In the genomic region with DNA sequence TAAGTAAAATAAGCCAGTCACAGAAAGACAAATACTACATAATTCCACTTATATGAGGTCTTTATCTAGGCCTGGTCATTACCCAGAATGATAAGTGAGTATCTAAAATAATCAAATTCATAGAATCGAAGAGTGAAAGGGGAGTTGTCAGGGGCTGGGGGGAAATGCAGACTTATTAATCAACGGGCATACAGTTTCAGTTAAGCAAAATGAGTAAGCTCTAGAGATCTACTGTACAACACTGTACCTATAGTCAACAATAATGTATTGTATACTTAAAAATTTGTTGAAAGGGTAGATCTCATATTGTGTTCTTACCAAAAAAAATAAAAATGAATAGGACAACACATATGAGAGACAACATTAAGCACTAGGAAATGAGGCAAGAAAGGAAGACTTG, we compare ENCODE assay signal across 19 cellular contexts. TPM values are rescaled to one million over a fixed set of nuclear protein-coding genes. Genes with fewer than 3 reads are reported as not detected.
DNase-seq lines count a peak whose midpoint lies in the region; ATAC-seq and TF ChIP-seq lines count a peak whose summit lies in the region.
"Had no signal": no experiment of that assay in that cellular context is flagged by ENCODE, and none has a peak within 500 bp of the region (broad histone marks: within the 10 kb centered on the region; RNA-seq: fewer than 3 reads in every experiment).

No MANE protein-coding gene starts in this region.

- H2AFZ ChIP-seq in ACC112 (ENCODE audit: low read length, unreplicated experiment): no peak overlapping the region

- no peaks in the 10 kb centered on the region for H3K9me3 ChIP-seq in HUES48 (ENCODE audit: control insufficient read depth, insufficient read depth, low read length)
- H3K9me3 ChIP-seq: Peyer's patch, right lobe of liver had no signal

- no peaks in the 10 kb centered on the region for H3K27me3 ChIP-seq in ACC112 (ENCODE audit: insufficient read depth, low read length)
- H3K27me3 ChIP-seq in HUES48 (ENCODE audit: control insufficient read depth, insufficient read depth, low read length): no peaks in the 10 kb centered on the region
- H3K27me3 ChIP-seq: Peyer's patch, right lobe of liver had no signal

- H3K9me3 Mint-ChIP-seq in chondrocyte (ENCODE audit: low read depth): no peaks in the 10 kb centered on the region
- no peaks in the 10 kb centered on the region for H3K9me3 Mint-ChIP-seq in activated CD4-positive, alpha-beta memory T cell treated with anti-CD3 and anti-CD28 coated beads for 36 hours

- intact Hi-C loops in activated CD4-positive, alpha-beta memory T cell treated with anti-CD3 and anti-CD28 coated beads for 36 hours (cut with micrococcal nuclease): no loop called here

- DNase-seq in chondrocyte (ENCODE audit: low spot score) (no peak), AG08396 (ENCODE audit: low spot score) (no peak), SHP77 treated with DMSO at 0.1 percent for 48 hours (lab: John Stamatoyannopoulos, UW) (no peak)
- DNase-seq in activated CD4-positive, alpha-beta memory T cell treated with anti-CD3 and anti-CD28 coated beads for 36 hours: no peak
- DNase-seq: amniotic stem cell, cerebellar nuclear complex, hypothalamus, NCI-H1436 treated with DMSO at 0.1 percent for 48 hours, NCI-H82, occipital lobe, Peyer's patch, right lobe of liver had no signal

- H3K36me3 Mint-ChIP-seq in chondrocyte (ENCODE audit: low read depth): no peaks in the 10 kb centered on the region
- peaks cover 12% of the 10 kb centered on the region for H3K36me3 Mint-ChIP-seq in activated CD4-positive, alpha-beta memory T cell treated with anti-CD3 and anti-CD28 coated beads for 36 hours

- ATAC-seq in GM19043 (IDR thresholded peaks at IDR 0.05; ENCODE audit: low read depth, unreplicated experiment) (peak; percentile 40), HG02571 (IDR thresholded peaks at IDR 0.05; ENCODE audit: unreplicated experiment) (no peak)
- ATAC-seq: right lobe of liver had no signal

- no peaks in the 10 kb centered on the region for H3K36me3 ChIP-seq in ACC112 (ENCODE audit: insufficient read depth, low read length)
- H3K36me3 ChIP-seq in HUES48 (ENCODE audit: control insufficient read depth, insufficient read depth, low read length): peaks cover 6% of the 10 kb centered on the region
- H3K36me3 ChIP-seq: Peyer's patch, right lobe of liver had no signal

- H3K4me1 Mint-ChIP-seq in chondrocyte (ENCODE audit: low read depth): peaks cover 50% of the 10 kb centered on the region
- peaks cover 42% of the 10 kb centered on the region for H3K4me1 Mint-ChIP-seq in activated CD4-positive, alpha-beta memory T cell treated with anti-CD3 and anti-CD28 coated beads for 36 hours (ENCODE audit: low read depth)

- H3K4me1 ChIP-seq in ACC112 (ENCODE audit: control insufficient read depth, insufficient read depth, low read length, unreplicated experiment) (peaks cover 43% of the 10 kb centered on the region), HUES48 (ENCODE audit: control insufficient read depth, insufficient read depth, low read length) (peaks cover 29% of the 10 kb centered on the region)
- H3K4me1 ChIP-seq: right lobe of liver had no signal

- no peak overlapping the region for H3K4me3 Mint-ChIP-seq in chondrocyte (ENCODE audit: unreplicated experiment)
- no peak overlapping the region for H3K4me3 Mint-ChIP-seq in activated CD4-positive, alpha-beta memory T cell treated with anti-CD3 and anti-CD28 coated beads for 36 hours

- H3K79me2 ChIP-seq in ACC112 (ENCODE audit: control insufficient read depth, insufficient read depth, low read length, unreplicated experiment): peaks cover 87% of the 10 kb centered on the region

- peak overlapping the region; percentile 55 for H3K27ac Mint-ChIP-seq in chondrocyte (ENCODE audit: unreplicated experiment)
- no peak overlapping the region for H3K27ac Mint-ChIP-seq in activated CD4-positive, alpha-beta memory T cell treated with anti-CD3 and anti-CD28 coated beads for 36 hours

- no peak for TF ChIP-seq CTCF in chondrocyte (IDR thresholded peaks at IDR 0.05)

- no peaks in the 10 kb centered on the region for H3K27me3 Mint-ChIP-seq in chondrocyte (ENCODE audit: low read depth)
- H3K27me3 Mint-ChIP-seq in activated CD4-positive, alpha-beta memory T cell treated with anti-CD3 and anti-CD28 coated beads for 36 hours: no peaks in the 10 kb centered on the region

- no peak overlapping the region for H3K9ac ChIP-seq in HUES48 (ENCODE audit: low read depth, low read length)

- POLR2A ChIA-PET in activated CD4-positive, alpha-beta memory T cell treated with anti-CD3 and anti-CD28 coated beads for 36 hours (lab: Charles Lee): no interaction called here

- CTCF ChIA-PET in activated CD4-positive, alpha-beta memory T cell treated with anti-CD3 and anti-CD28 coated beads for 36 hours (lab: Charles Lee): no interaction called here

- no peak overlapping the region for H3K4me3 ChIP-seq in ACC112 (ENCODE audit: low read depth, low read length)
- no peak overlapping the region for H3K4me3 ChIP-seq in HUES48 (ENCODE audit: low read depth, low read length)
- H3K4me3 ChIP-seq: Peyer's patch, right lobe of liver had no signal

- H3K27ac ChIP-seq in ACC112 (ENCODE audit: low read depth, low read length) (peak overlapping the region; percentile 74; the same call in 1 of the 2 replicates), HUES48 (ENCODE audit: low read depth, low read length) (peak overlapping the region; percentile 82)
- H3K27ac ChIP-seq: Peyer's patch, right lobe of liver had no signal

RNA-seq across cellular contexts. Expression of gene BTBD7, which starts 13.3 kb away (rescaled TPM):
- total RNA-seq in chondrocyte: 43.5 to 57.9 TPM (median 44.4 TPM) in 3 replicates
- total RNA-seq in activated CD4-positive, alpha-beta memory T cell treated with anti-CD3 and anti-CD28 coated beads for 36 hours: 1 to 10 TPM; 7.7 to 9.9 TPM

RNA-seq across cellular contexts. Expression of gene COX8C, which starts 27.5 kb away (rescaled TPM):
- not detected in 3 replicates for total RNA-seq in chondrocyte
- total RNA-seq in activated CD4-positive, alpha-beta memory T cell treated with anti-CD3 and anti-CD28 coated beads for 36 hours: not detected
- total RNA-seq: fibroblast of villous mesenchyme, H4, mononuclear cell, occipital lobe, Peyer's patch, right lobe of liver had no signal
